9 cellular contexts compared by ENCODE assay signal in genomic region chr12:113149361-113150150, GRCh38. TPM values are rescaled to one million over a fixed set of nuclear protein-coding genes. Genes with fewer than 3 reads are reported as not detected.
DNase-seq lines count a peak whose midpoint lies in the region; ATAC-seq, FAIRE-seq and TF ChIP-seq lines count a peak whose summit lies in the region.
"Had no signal": no experiment of that assay in that cellular context is flagged by ENCODE, and none has a peak within 500 bp of the region (broad histone marks: within the 10 kb centered on the region; RNA-seq: fewer than 3 reads in every experiment).

Gene CFAP73 (plus strand): TSS chr12:113149724. CDS start chr12:113149858, 134 bp downstream.

- peaks cover 5% of the 10 kb centered on the region for H3K9me3 Mint-ChIP-seq in activated T-cell treated with anti-CD3 and anti-CD28 coated beads, Interleukin-2, amount 50 U/mL, for 4 hours
- H3K9me3 Mint-ChIP-seq: activated naive CD4-positive, alpha-beta T cell treated with anti-CD3 and anti-CD28 coated beads, Interleukin-2, amount 50 U/mL, for 24 hours had no signal

- peak within 1 kb of the TSS; percentile 35 for H3K4me3 ChIP-seq in AG10803 (ENCODE audit: low read length)

- ATAC-seq in GM21390 (IDR thresholded peaks at IDR 0.05; ENCODE audit: unreplicated experiment) (no peak), GM18519 (IDR thresholded peaks at IDR 0.05; ENCODE audit: low FRiP score, unreplicated experiment) (no peak)
- no peak for ATAC-seq in activated T-cell treated with anti-CD3 and anti-CD28 coated beads, Interleukin-2, amount 50 U/mL, for 4 hours

- peak; percentile 12; the same call in 1 of the 2 replicates for TF ChIP-seq CTCF in AG10803 (conservative IDR thresholded peaks at IDR 0.05; ENCODE audit: low read length)

- peak; percentile 71 for FAIRE-seq in HTR-8/SVneo (lab: Jason Lieb, UNC)

- peaks cover 15% of the 10 kb centered on the region for H3K4me1 Mint-ChIP-seq in activated T-cell treated with anti-CD3 and anti-CD28 coated beads, Interleukin-2, amount 50 U/mL, for 4 hours (ENCODE audit: low read depth)

- peaks cover 11% of the 10 kb centered on the region for H3K27me3 Mint-ChIP-seq in activated T-cell treated with anti-CD3 and anti-CD28 coated beads, Interleukin-2, amount 50 U/mL, for 4 hours (ENCODE audit: low read depth)
- H3K27me3 Mint-ChIP-seq: activated naive CD4-positive, alpha-beta T cell treated with anti-CD3 and anti-CD28 coated beads, Interleukin-2, amount 50 U/mL, for 24 hours had no signal

- H3K4me3 Mint-ChIP-seq in activated T-cell treated with anti-CD3 and anti-CD28 coated beads, Interleukin-2, amount 50 U/mL, for 4 hours: no peak within 1 kb of the TSS
- H3K4me3 Mint-ChIP-seq: activated naive CD4-positive, alpha-beta T cell treated with anti-CD3 and anti-CD28 coated beads, Interleukin-2, amount 50 U/mL, for 24 hours had no signal

- DNase-seq in AG10803 (ENCODE audit: low read depth): peak; percentile 84
- DNase-seq in HTR-8/SVneo (ENCODE audit: insufficient read length, low spot score): peak; percentile 82
- peak; percentile 83 for DNase-seq in RPMI8226
- peak; percentile 71 for DNase-seq in epidermal melanocyte (ENCODE audit: insufficient read length, low spot score)
- DNase-seq in midbrain (lab: John Stamatoyannopoulos, UW): peak; percentile 52
- DNase-seq in activated T-cell treated with anti-CD3 and anti-CD28 coated beads, Interleukin-2, amount 50 U/mL, for 4 hours: no peak

- no peaks in the 10 kb centered on the region for H3K36me3 Mint-ChIP-seq in activated T-cell treated with anti-CD3 and anti-CD28 coated beads, Interleukin-2, amount 50 U/mL, for 4 hours (ENCODE audit: insufficient read depth)
- H3K36me3 Mint-ChIP-seq: activated naive CD4-positive, alpha-beta T cell treated with anti-CD3 and anti-CD28 coated beads, Interleukin-2, amount 50 U/mL, for 24 hours had no signal

RNA-seq across cellular contexts. Expression of gene CFAP73, which starts in this region (rescaled TPM):
- total RNA-seq in activated T-cell treated with anti-CD3 and anti-CD28 coated beads, Interleukin-2, amount 50 U/mL, for 4 hours: under 1 TPM; 0.29 to 0.46 (median 0.38) TPM
